ENCODE assay signal across 18 cellular contexts in the genomic region with DNA sequence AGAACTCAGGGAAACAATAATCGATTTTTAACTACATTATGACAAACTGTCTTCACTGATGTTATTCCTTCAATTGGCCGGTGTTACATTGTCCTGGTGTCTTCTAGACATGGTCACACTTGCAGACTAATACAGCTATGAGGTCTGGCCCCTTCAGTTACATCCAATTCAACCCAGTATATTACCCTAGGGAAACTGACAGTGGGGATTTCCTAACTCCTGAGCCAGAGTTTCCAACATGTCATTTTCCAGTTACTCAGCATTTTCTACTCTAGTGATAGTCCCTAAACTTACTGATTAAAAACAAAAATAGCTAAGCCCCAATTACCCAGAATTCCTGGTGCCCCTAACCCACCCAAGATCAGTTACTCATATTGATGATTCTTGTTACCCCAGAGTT. TPM values are rescaled to one million over a fixed set of nuclear protein-coding genes. Genes with fewer than 3 reads are reported as not detected.
"Had no signal": no experiment of that assay in that cellular context is flagged by ENCODE, and none has a peak within 500 bp of the region (broad histone marks: within the 10 kb centered on the region; RNA-seq: fewer than 3 reads in every experiment).

No MANE protein-coding gene starts in this region.

- DNase-seq: activated CD4-positive, alpha-beta T cell treated with anti-CD3 and anti-CD28 coated beads, Interleukin-2, amount 50 U/mL, for 4 hours; activated CD8-positive, alpha-beta memory T cell treated with anti-CD3 and anti-CD28 coated beads, Interleukin-2, amount 50 U/mL, for 48 hours; activated gamma-delta T cell treated with Interleukin-2 at 50 U/mL for 16 hours; amygdala; body of pancreas; central memory CD4-positive, alpha-beta T cell; islet precursor cell; left lung; mammary epithelial cell; ovary; SIG-M5; substantia nigra; T-helper 17 cell; uterus had no signal

- H3K27ac Mint-ChIP-seq: T-helper 17 cell, WTC11 had no signal

- H3K27me3 Mint-ChIP-seq: T-helper 17 cell had no signal

- ATAC-seq: body of pancreas, left lung, sciatic nerve, T-helper 17 cell, WTC11 had no signal

- H3K4me3 Mint-ChIP-seq: T-helper 17 cell, WTC11 had no signal

RNA-seq across cellular contexts. Expression of gene IFNG, which starts 21.1 kb away (rescaled TPM):
- total RNA-seq: body of pancreas, esophagus muscularis mucosa, mammary epithelial cell, tibial nerve, uterus had no signal
